ENCODE assay signal across 18 cellular contexts in genomic region chr4:184463158-184463557, GRCh38.
"Had no signal": no experiment of that assay in that cellular context is flagged by ENCODE, and none has a peak within 500 bp of the region (broad histone marks: within the 10 kb centered on the region; RNA-seq: fewer than 3 reads in every experiment).

No MANE protein-coding gene starts in this region.

- H3K36me3 ChIP-seq: adrenal gland, esophagus muscularis mucosa, lower lobe of right lung, sigmoid colon, transverse colon, uterus had no signal

- ATAC-seq: activated CD8-positive, alpha-beta T cell treated with anti-CD3 and anti-CD28 coated beads, Interleukin-2, amount 10 ng/mL, durations not matched to agents 7 days and 5 days had no signal

- H3K27ac Mint-ChIP-seq: activated CD8-positive, alpha-beta T cell treated with anti-CD3 and anti-CD28 coated beads, Interleukin-2, amount 10 ng/mL, durations not matched to agents 7 days and 5 days; activated naive CD4-positive, alpha-beta T cell treated with anti-CD3 and anti-CD28 coated beads, Interleukin-2, amount 10 ng/mL, durations not matched to agents 7 days and 5 days; activated T-cell treated with anti-CD3 and anti-CD28 coated beads, Interleukin-2, amount 50 U/mL, for 24 hours; T-helper 2 cell treated with Interferon-gamma antibody and Interleukin-4, amounts not matched to agents 5 μg/mL and 100 μg/mL, for 36 hours had no signal

- H3K9me3 ChIP-seq: adrenal gland, esophagus muscularis mucosa, lower lobe of right lung, sigmoid colon, transverse colon, uterus had no signal

- H3K9me3 Mint-ChIP-seq: activated naive CD4-positive, alpha-beta T cell treated with anti-CD3 and anti-CD28 coated beads, Interleukin-2, amount 10 ng/mL, durations not matched to agents 7 days and 5 days; activated T-cell treated with anti-CD3 and anti-CD28 coated beads, Interleukin-2, amount 50 U/mL, for 24 hours; nephron; T-helper 2 cell treated with Interferon-gamma antibody and Interleukin-4, amounts not matched to agents 5 μg/mL and 100 μg/mL, for 36 hours had no signal

- H3K4me3 Mint-ChIP-seq: activated CD8-positive, alpha-beta T cell treated with anti-CD3 and anti-CD28 coated beads, Interleukin-2, amount 10 ng/mL, durations not matched to agents 7 days and 5 days; activated naive CD4-positive, alpha-beta T cell treated with anti-CD3 and anti-CD28 coated beads, Interleukin-2, amount 10 ng/mL, durations not matched to agents 7 days and 5 days; activated T-cell treated with anti-CD3 and anti-CD28 coated beads, Interleukin-2, amount 50 U/mL, for 24 hours; nephron; T-helper 2 cell treated with Interferon-gamma antibody and Interleukin-4, amounts not matched to agents 5 μg/mL and 100 μg/mL, for 36 hours had no signal

- FAIRE-seq: bronchial epithelial cell, TTC549 had no signal

- H3K27me3 Mint-ChIP-seq: activated naive CD4-positive, alpha-beta T cell treated with anti-CD3 and anti-CD28 coated beads, Interleukin-2, amount 10 ng/mL, durations not matched to agents 7 days and 5 days; activated T-cell treated with anti-CD3 and anti-CD28 coated beads, Interleukin-2, amount 50 U/mL, for 24 hours had no signal

- H3K27ac ChIP-seq: adrenal gland, esophagus muscularis mucosa, lower lobe of right lung, sigmoid colon, transverse colon, uterus had no signal

- H3K4me1 ChIP-seq: uterus had no signal

- H3K27me3 ChIP-seq: adrenal gland, esophagus muscularis mucosa, sigmoid colon, transverse colon, uterus had no signal

- DNase-seq: activated CD4-positive, alpha-beta T cell treated with anti-CD3 and anti-CD28 coated beads for 48 hours; activated CD8-positive, alpha-beta T cell treated with anti-CD3 and anti-CD28 coated beads, Interleukin-2, amount 10 ng/mL, durations not matched to agents 7 days and 5 days; activated naive CD4-positive, alpha-beta T cell treated with anti-CD3 and anti-CD28 coated beads, Interleukin-2, amount 10 ng/mL, durations not matched to agents 7 days and 5 days; activated T-cell treated with anti-CD3 and anti-CD28 coated beads, Interleukin-2, amount 50 U/mL, for 24 hours; adrenal gland; cerebellar nuclear complex; effector CD8-positive, alpha-beta T cell; lower lobe of right lung; nucleus accumbens; sigmoid colon; stimulated activated naive CD4-positive, alpha-beta T cell; transverse colon; uterus had no signal

- H3K4me3 ChIP-seq: adrenal gland, esophagus muscularis mucosa, lower lobe of right lung, sigmoid colon, transverse colon, uterus had no signal
